19 cellular contexts compared by ENCODE assay signal in genomic region chr6:11692451-11693376, GRCh38.
DNase-seq lines count a peak whose midpoint lies in the region; ATAC-seq and TF ChIP-seq lines count a peak whose summit lies in the region.
"Had no signal": no experiment of that assay in that cellular context is flagged by ENCODE, and none has a peak within 500 bp of the region (broad histone marks: within the 10 kb centered on the region; RNA-seq: fewer than 3 reads in every experiment).

No MANE protein-coding gene starts in this region.

- no peak for TF ChIP-seq CTCF in HL-60 (IDR thresholded peaks at IDR 0.05; ENCODE audit: insufficient read depth, low read length)
- TF ChIP-seq CTCF in gastrocnemius medialis (IDR thresholded peaks at IDR 0.05 in 4 of 5, conservative IDR thresholded peaks at IDR 0.05 in 1 of 5): no peak

- POLR2A ChIA-PET in naive thymus-derived CD4-positive, alpha-beta T cell (lab: Charles Lee): interaction anchor here (1.1 kb wide), 1 partner anchor 77 kb away, joined by 3 read pairs; no protein-coding TSS in a partner anchor

- H3K4me3 Mint-ChIP-seq in naive thymus-derived CD4-positive, alpha-beta T cell: no peak overlapping the region
- H3K4me3 Mint-ChIP-seq: activated T-helper 1 cell treated with anti-CD3 and anti-CD28 coated beads, Interleukin-12 subunit alpha, Interleukin-12 subunit beta, Interleukin-2, Interleukin-4 antibody, amounts not matched to agents 30 ng/mL and 10 ng/mL and 1 ng/mL, durations not matched to agents 14 hours and 24 hours and 36 hours; naive B cell; T-helper 2 cell treated with Interferon-gamma antibody and Interleukin-4, amounts not matched to agents 5 μg/mL and 100 μg/mL, for 36 hours had no signal

- CTCF ChIA-PET in naive thymus-derived CD4-positive, alpha-beta T cell (lab: Charles Lee): interaction anchor here (1.2 kb wide), 1 partner anchor 38 kb away, joined by 3 read pairs; no protein-coding TSS in a partner anchor

- H3K9me3 Mint-ChIP-seq in naive thymus-derived CD4-positive, alpha-beta T cell: peaks cover 0 to 8% (median 0%) of the 10 kb centered on the region in 11 donors

- H3K4me3 ChIP-seq in HL-60 (replicated peaks; ENCODE audit: insufficient read depth, low read length) (no peak overlapping the region), gastrocnemius medialis (no peak overlapping the region)
- H3K4me3 ChIP-seq in naive thymus-derived CD4-positive, alpha-beta T cell (ENCODE audit: low read length): no peak overlapping the region

- H3K36me3 ChIP-seq in naive thymus-derived CD4-positive, alpha-beta T cell (ENCODE audit: control insufficient read depth in 2 of 3, insufficient read depth in 3 of 3, low read length in 3 of 3): no peaks in the 10 kb centered on the region
- H3K36me3 ChIP-seq in gastrocnemius medialis: no peaks in the 10 kb centered on the region
- H3K36me3 ChIP-seq: tibial artery had no signal

- no peaks in the 10 kb centered on the region for H3K27me3 ChIP-seq in HL-60 (ENCODE audit: insufficient read depth, poor library complexity, severe bottlenecking)
- H3K27me3 ChIP-seq in naive thymus-derived CD4-positive, alpha-beta T cell (ENCODE audit: control insufficient read depth in 2 of 2, insufficient read depth in 2 of 2, low read length in 2 of 2): peaks cover 0 to 5% of the 10 kb centered on the region in 2 donors
- no peaks in the 10 kb centered on the region for H3K27me3 ChIP-seq in gastrocnemius medialis
- H3K27me3 ChIP-seq: tibial artery had no signal

- TF ChIP-seq POLR2A in gastrocnemius medialis (IDR thresholded peaks at IDR 0.05): no peak

- in situ Hi-C loops in gastrocnemius medialis (cut with MboI; ENCODE audit: low sequenced_read_pairs in 4 of 4): no loop called here

- H3K4me1 ChIP-seq in naive thymus-derived CD4-positive, alpha-beta T cell (ENCODE audit: control insufficient read depth in 2 of 2, insufficient read depth in 2 of 2, low read length in 2 of 2): no peaks in the 10 kb centered on the region
- no peaks in the 10 kb centered on the region for H3K4me1 ChIP-seq in gastrocnemius medialis

- DNase-seq in NCI-H526 treated with DMSO at 0.1 percent for 48 hours (lab: John Stamatoyannopoulos, UW) (peak; percentile 23), NCI-H526 (lab: John Stamatoyannopoulos, UW) (no peak), HL-60 (ENCODE audit: low read depth in 1 of 2, low spot score in 1 of 2) (peak; percentile 90 to 91), SIG-M5 treated with dmso at 0.1 percent for 504 hours (lab: John Stamatoyannopoulos, UW; ENCODE audit: unreplicated experiment) (peak; percentile 45), NCI-H1105 (lab: John Stamatoyannopoulos, UW) (no peak), cardiac septum (ENCODE audit: low spot score) (no peak), gastrocnemius medialis (no peak)
- DNase-seq in naive thymus-derived CD4-positive, alpha-beta T cell: no peak
- DNase-seq: C1 segment of cervical spinal cord; central memory CD4-positive, alpha-beta T cell; effector memory CD4-positive, alpha-beta T cell; naive B cell; NCI-H2107; NCI-H82; Right ventricle myocardium superior; tibial artery had no signal

- H3K36me3 Mint-ChIP-seq in naive thymus-derived CD4-positive, alpha-beta T cell: peaks cover 0 to 4% (median 0%) of the 10 kb centered on the region in 5 donors
- H3K36me3 Mint-ChIP-seq: naive B cell had no signal

- no peaks in the 10 kb centered on the region for H3K9me3 ChIP-seq in naive thymus-derived CD4-positive, alpha-beta T cell (ENCODE audit: control insufficient read depth in 2 of 3, low read length in 3 of 3)
- H3K9me3 ChIP-seq in gastrocnemius medialis: no peaks in the 10 kb centered on the region
- H3K9me3 ChIP-seq: tibial artery had no signal

- intact Hi-C loops in naive thymus-derived CD4-positive, alpha-beta T cell (cut with micrococcal nuclease): no loop called here
- intact Hi-C loops in cardiac septum (cut with DNase I) (no loop called here), gastrocnemius medialis (cut with DNase I; ENCODE audit: low total_unique reads) (loop anchor here (10.0 kb wide), 1 partner anchor 342 kb away; no protein-coding TSS in a partner anchor)

- H3K4me1 Mint-ChIP-seq in naive thymus-derived CD4-positive, alpha-beta T cell: peaks cover 0 to 6% (median 5%) of the 10 kb centered on the region in 7 donors

- ATAC-seq in naive thymus-derived CD4-positive, alpha-beta T cell: peak; percentile 51
- no peak for ATAC-seq in gastrocnemius medialis

- H3K27ac ChIP-seq in HL-60 (replicated peaks): peak overlapping the region; percentile 4; the same call in 1 of the 2 replicates
- no peak overlapping the region for H3K27ac ChIP-seq in naive thymus-derived CD4-positive, alpha-beta T cell (ENCODE audit: low read depth, low read length)
- no peak overlapping the region for H3K27ac ChIP-seq in gastrocnemius medialis
- H3K27ac ChIP-seq: 22Rv1, tibial artery had no signal

- no peak overlapping the region for H3K27ac Mint-ChIP-seq in naive thymus-derived CD4-positive, alpha-beta T cell
- H3K27ac Mint-ChIP-seq: activated T-helper 1 cell treated with anti-CD3 and anti-CD28 coated beads, Interleukin-12 subunit alpha, Interleukin-12 subunit beta, Interleukin-2, Interleukin-4 antibody, amounts not matched to agents 30 ng/mL and 10 ng/mL and 1 ng/mL, durations not matched to agents 14 hours and 24 hours and 36 hours; naive B cell; T-helper 2 cell treated with Interferon-gamma antibody and Interleukin-4, amounts not matched to agents 5 μg/mL and 100 μg/mL, for 36 hours had no signal

- peaks cover 0 to 5% (median 0%) of the 10 kb centered on the region in 5 donors for H3K27me3 Mint-ChIP-seq in naive thymus-derived CD4-positive, alpha-beta T cell

Comparison
In these comparisons a context has a peak if more than half of its experiments do, and no peak if none do; other contexts are left out.
1. DNase-seq: peak in NCI-H526 treated with DMSO at 0.1 percent for 48 hours (single experiment), HL-60 (2 of 2) and SIG-M5 treated with dmso at 0.1 percent for 504 hours (single experiment); none in NCI-H526 (0 of 2), naive thymus-derived CD4-positive, alpha-beta T cell (0 of 9), NCI-H1105 (single experiment), cardiac septum (single experiment) and gastrocnemius medialis (0 of 2).